In the genomic region with DNA sequence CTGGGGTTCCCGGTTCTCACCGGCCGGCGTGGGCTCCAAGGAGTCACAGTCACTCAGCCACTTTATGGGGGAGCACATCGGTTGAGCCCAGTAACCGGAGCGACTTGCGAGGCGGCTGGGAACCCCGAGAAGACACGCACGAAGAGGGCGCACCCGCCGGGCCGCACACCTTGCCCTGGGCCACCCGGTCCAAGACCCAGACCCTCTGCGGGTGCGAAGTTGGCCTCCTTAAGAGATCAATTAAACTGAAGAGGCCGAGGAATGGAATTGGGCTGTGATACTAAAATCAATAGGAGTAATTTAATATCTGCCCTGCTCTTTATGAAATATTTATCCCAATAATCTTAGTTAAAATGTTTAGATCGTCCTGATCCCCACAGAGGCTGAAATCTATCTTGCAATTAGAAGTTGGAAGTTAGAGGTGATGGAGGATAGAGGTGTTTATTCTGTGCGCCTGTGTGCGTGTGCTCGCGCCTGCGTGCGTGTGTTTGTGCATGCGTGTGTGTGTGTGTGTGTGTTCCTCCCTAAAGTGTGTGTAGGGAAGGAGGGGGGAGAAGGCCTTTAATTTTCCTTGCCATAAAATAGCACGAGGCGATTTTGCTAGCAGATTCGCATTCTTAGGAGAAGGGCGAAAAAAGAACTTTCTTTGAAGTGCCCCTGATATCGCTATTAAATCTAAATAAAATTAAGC, we compare ENCODE assay signal across 7 cellular contexts. TPM values are rescaled to one million over a fixed set of nuclear protein-coding genes. Genes with fewer than 3 reads are reported as not detected.
DNase-seq lines count a peak whose midpoint lies in the region; ATAC-seq, FAIRE-seq and TF ChIP-seq lines count a peak whose summit lies in the region.

No MANE protein-coding gene starts in this region.

- H3K79me2 ChIP-seq in PC-3 (ENCODE audit: low read length): no peaks in the 10 kb centered on the region

- H3F3A ChIP-seq in PC-3 (ENCODE audit: low read length, unreplicated experiment): no peaks in the 10 kb centered on the region

- H3K9me3 Mint-ChIP-seq in activated naive CD8-positive, alpha-beta T cell (ENCODE audit: low read depth): no peaks in the 10 kb centered on the region

- H3K4me3 ChIP-seq in HFF-Myc (replicated peaks; ENCODE audit: low read depth, low read length): peak overlapping the region; percentile 53; the same call in 1 of the 2 replicates
- H3K4me3 ChIP-seq in iPS-11a (ENCODE audit: low read depth, low read length): peak overlapping the region; percentile 46
- peak overlapping the region; percentile 64 to 71 for H3K4me3 ChIP-seq in small intestine (ENCODE audit: low read depth in 1 of 2, low read length in 2 of 2)
- no peak overlapping the region for H3K4me3 ChIP-seq in PC-3 (ENCODE audit: low read length)

- H3K4me3 Mint-ChIP-seq in activated naive CD8-positive, alpha-beta T cell: peak overlapping the region; percentile 86

- peaks cover 7 to 22% of the 10 kb centered on the region in 2 donors for H3K27me3 ChIP-seq in small intestine (ENCODE audit: control insufficient read depth in 2 of 2, insufficient read depth in 2 of 2, low read length in 2 of 2)
- H3K27me3 ChIP-seq in PC-3 (ENCODE audit: low read length): peaks cover 17% of the 10 kb centered on the region

- H3K27ac ChIP-seq in small intestine (ENCODE audit: low read depth in 1 of 2, low read length in 1 of 2) (no peak overlapping the region), PC-3 (ENCODE audit: low read length) (no peak overlapping the region)

- no peak for TF ChIP-seq POLR2A in GM18505 (IDR thresholded peaks at IDR 0.05; ENCODE audit: borderline replicate concordance, extremely low read depth, insufficient read depth, insufficient read length)

- H4K20me1 ChIP-seq in PC-3 (ENCODE audit: low read length): no peaks in the 10 kb centered on the region

- no TSS peak for BruUV-seq in PC-3 (replicated peaks; lab: Mats Ljungman, UMichigan)

- H3K27me3 Mint-ChIP-seq in activated naive CD8-positive, alpha-beta T cell: peaks cover 11% of the 10 kb centered on the region

- CTCF ChIA-PET in PC-3 (lab: Charles Lee): no interaction called here

- H3K4me2 ChIP-seq in PC-3 (ENCODE audit: low read length): no peak overlapping the region

- no peaks in the 10 kb centered on the region for H3K9me2 ChIP-seq in PC-3 (replicated peaks; ENCODE audit: low read length)

- POLR2A ChIA-PET in PC-3 (lab: Charles Lee; ENCODE audit: unreplicated experiment): no interaction called here

- no peak for FAIRE-seq in small intestine (lab: Jason Lieb, UNC)

- intact Hi-C loops in PC-3 (cut with micrococcal nuclease): loop anchor here (5.0 kb wide), 1 partner anchor 1040 kb away; no protein-coding TSS in a partner anchor

- DNase-seq in HFF-Myc (ENCODE audit: extremely low read depth, low read depth) (no peak), small intestine (no peak), PC-3 (no peak), NCI-H2029 treated with DMSO at 0.1 percent for 48 hours (lab: John Stamatoyannopoulos, UW) (no peak)

- no peak overlapping the region for H3K9ac ChIP-seq in PC-3 (ENCODE audit: low read length)

- no peaks in the 10 kb centered on the region for H3K36me3 Mint-ChIP-seq in activated naive CD8-positive, alpha-beta T cell

- no peak overlapping the region for H2AFZ ChIP-seq in PC-3 (ENCODE audit: low read length)

- WGBS in small intestine, 3 donors: 18 to 29% (median 22%) methylated on average over 33 of the region's 33 CpGs

- H3K36me3 ChIP-seq in small intestine (ENCODE audit: control insufficient read depth in 2 of 2, insufficient read depth in 2 of 2, low read length in 2 of 2) (no peaks in the 10 kb centered on the region), PC-3 (ENCODE audit: low read depth, low read length) (no peaks in the 10 kb centered on the region)

- no peak overlapping the region for H3K27ac Mint-ChIP-seq in activated naive CD8-positive, alpha-beta T cell

- no peaks in the 10 kb centered on the region for H3K4me1 ChIP-seq in small intestine (ENCODE audit: control insufficient read depth in 2 of 2, insufficient read depth in 1 of 2, low read depth in 1 of 2, low read length in 1 of 2)
- peaks cover 17% of the 10 kb centered on the region for H3K4me1 ChIP-seq in PC-3 (ENCODE audit: insufficient read depth, low read length)

- TF ChIP-seq CTCF in HFF-Myc (IDR thresholded peaks at IDR 0.05; ENCODE audit: low read depth, low read length, missing control alignments) (no peak), PC-3 (conservative IDR thresholded peaks at IDR 0.05; ENCODE audit: low read depth, low read length) (no peak)

- H3K4me1 Mint-ChIP-seq in activated naive CD8-positive, alpha-beta T cell (ENCODE audit: low read depth): peaks cover 12% of the 10 kb centered on the region

- H3K9me3 ChIP-seq in small intestine (ENCODE audit: control insufficient read depth, low read depth) (no peaks in the 10 kb centered on the region), PC-3 (ENCODE audit: low read length) (no peaks in the 10 kb centered on the region)

- ATAC-seq in PC-3 (no peak), GM18505 (IDR thresholded peaks at IDR 0.05; ENCODE audit: unreplicated experiment) (no peak)

RNA-seq across cellular contexts. Expression of a gene that starts 1.0 kb away (rescaled TPM):
- polyA plus RNA-seq in small intestine: 1 to 10 TPM in 1 of 3 donors, under 1 TPM in 1, not detected in 1; 0.81 to 2.1 TPM
- total RNA-seq in PC-3 (2014; rRNA removed): 2.7 and 3.1 TPM in 2 replicates
